Comparison of ENCODE assay signal across 1 cellular context in genomic region chr10:62230344-62231138, GRCh38.
A peak's percentile ranks its signal among the peaks of the same experiment; 100 is the strongest.
TF ChIP-seq lines count a peak whose summit lies in the region.

No MANE protein-coding gene starts in this region.

TF ChIP-seq in H1, 55 proteins besides CTCF, POLR2A, EP300 and RAD21:
- TF ChIP-seq HDAC6 (IDR thresholded peaks at IDR 0.05; ENCODE audit: low read depth, low read length) (no peak), SIX5 (IDR thresholded peaks at IDR 0.05; ENCODE audit: low read depth, low read length) (no peak), CTBP2 (IDR thresholded peaks at IDR 0.05; ENCODE audit: borderline replicate concordance, insufficient read depth, insufficient read length, low read length) (no peak), CHD7 (IDR thresholded peaks at IDR 0.05; ENCODE audit: insufficient replicate concordance, low read length) (no peak), JUND (IDR thresholded peaks at IDR 0.05; ENCODE audit: low read length) (no peak), RXRA (IDR thresholded peaks at IDR 0.05; ENCODE audit: insufficient read depth, low read depth, low read length) (no peak), RNF2 (IDR thresholded peaks at IDR 0.05; ENCODE audit: borderline replicate concordance, low read depth, low read length, missing control alignments, poor library complexity, severe bottlenecking) (no peak), MAFK (IDR thresholded peaks at IDR 0.05; ENCODE audit: low read depth, low read length) (peak; percentile 6; the same call in 1 of the 2 replicates)
